ENCODE assay signal across 17 cellular contexts in genomic region chr5:76785493-76785892, GRCh38. TPM values are rescaled to one million over a fixed set of nuclear protein-coding genes. Genes with fewer than 3 reads are reported as not detected.
A peak's percentile ranks its signal among the peaks of the same experiment; 100 is the strongest.
DNase-seq lines count a peak whose midpoint lies in the region; ATAC-seq, FAIRE-seq and TF ChIP-seq lines count a peak whose summit lies in the region.
"Had no signal": no experiment of that assay in that cellular context is flagged by ENCODE, and none has a peak within 500 bp of the region (broad histone marks: within the 10 kb centered on the region; RNA-seq: fewer than 3 reads in every experiment).

No MANE protein-coding gene starts in this region.

- BruUV-seq in Caco-2 (replicated peaks; lab: Mats Ljungman, UMichigan) (no TSS peak), K562 (replicated peaks; lab: Mats Ljungman, UMichigan) (no TSS peak), A673 (replicated peaks; lab: Mats Ljungman, UMichigan) (no TSS peak)

- H3K27me3 ChIP-seq in Caco-2 (replicated peaks; ENCODE audit: control insufficient read depth, insufficient read depth, low read length) (no peaks in the 10 kb centered on the region), K562 (ENCODE audit: control insufficient read depth in 2 of 2, insufficient read depth in 2 of 2, low read length in 2 of 2) (peaks cover 0 to 2% of the 10 kb centered on the region in 2 experiments; a peak in 2 of 5 replicates), A673 (replicated peaks; ENCODE audit: insufficient read depth, low read depth, low read length, poor library complexity) (no peaks in the 10 kb centered on the region)
- H3K27me3 ChIP-seq: Peyer's patch, spleen, vagina had no signal

- intact Hi-C loops in Caco-2 (cut with micrococcal nuclease; ENCODE audit: unreplicated experiment) (loop anchor here (1.0 to 2.0 kb wide), 3 partner anchors 21 to 77 kb away; no protein-coding TSS in a partner anchor), K562 (cut with micrococcal nuclease) (no loop called here), A673 (cut with micrococcal nuclease; ENCODE audit: unreplicated experiment) (no loop called here)

- peak overlapping the region; percentile 48 for H3K4me3 Mint-ChIP-seq in Caco-2 (ENCODE audit: unreplicated experiment)
- H3K4me3 Mint-ChIP-seq in activated CD8-positive, alpha-beta memory T cell treated with anti-CD3 and anti-CD28 coated beads, Interleukin-2, amount 10 ng/mL, durations not matched to agents 7 days and 5 days: no peak overlapping the region
- H3K4me3 Mint-ChIP-seq: activated T-cell treated with anti-CD3 and anti-CD28 coated beads, Interleukin-2, amount 50 U/mL, for 24 hours; B cell; GM23338; naive thymus-derived CD8-positive, alpha-beta T cell had no signal

- DNase-seq in Caco-2 (peak; percentile 76 to 85), LoVo (ENCODE audit: low spot score) (peak; percentile 96), K562 (ENCODE audit: extremely low read depth in 1 of 4, low spot score in 3 of 4) (no peak), left lobe of liver (ENCODE audit: low spot score) (no peak), A673 (ENCODE audit: low spot score) (no peak)
- no peak for DNase-seq in activated CD8-positive, alpha-beta memory T cell treated with anti-CD3 and anti-CD28 coated beads, Interleukin-2, amount 10 ng/mL, durations not matched to agents 7 days and 5 days
- DNase-seq: activated T-cell treated with anti-CD3 and anti-CD28 coated beads, Interleukin-2, amount 50 U/mL, for 24 hours; Karpas-422; naive thymus-derived CD8-positive, alpha-beta T cell; spleen; WERI-Rb-1 had no signal

- ATAC-seq in K562: no peak
- peak; percentile 41 for ATAC-seq in left lobe of liver
- ATAC-seq in HG02885 (IDR thresholded peaks at IDR 0.05; ENCODE audit: poor library complexity, unreplicated experiment): no peak
- no peak for ATAC-seq in activated CD8-positive, alpha-beta memory T cell treated with anti-CD3 and anti-CD28 coated beads, Interleukin-2, amount 10 ng/mL, durations not matched to agents 7 days and 5 days
- ATAC-seq in GM21381 (IDR thresholded peaks at IDR 0.05; ENCODE audit: unreplicated experiment): no peak
- ATAC-seq: GM23338; naive thymus-derived CD8-positive, alpha-beta T cell had no signal

- no peak for FAIRE-seq in K562 (lab: Jason Lieb, UNC)

- no peak overlapping the region for H2AFZ ChIP-seq in K562 (ENCODE audit: low read depth, low read length)
- H2AFZ ChIP-seq: GM23338 had no signal

- H3K27ac ChIP-seq in K562 (ENCODE audit: extremely low read depth, low read depth, low read length) (no peak overlapping the region), A673 (ENCODE audit: low read depth, low read length, poor library complexity, severe bottlenecking) (no peak overlapping the region)
- H3K27ac ChIP-seq: spleen, vagina, WERI-Rb-1 had no signal

- TF ChIP-seq POLR2A in K562 (conservative IDR thresholded peaks at IDR 0.05): no peak

- H3K36me3 Mint-ChIP-seq in Caco-2 (ENCODE audit: insufficient read depth, unreplicated experiment): peaks cover 12% of the 10 kb centered on the region
- peaks cover 3% of the 10 kb centered on the region for H3K36me3 Mint-ChIP-seq in activated CD8-positive, alpha-beta memory T cell treated with anti-CD3 and anti-CD28 coated beads, Interleukin-2, amount 10 ng/mL, durations not matched to agents 7 days and 5 days
- H3K36me3 Mint-ChIP-seq: naive thymus-derived CD8-positive, alpha-beta T cell had no signal

- no peaks in the 10 kb centered on the region for H3K27me3 Mint-ChIP-seq in Caco-2 (ENCODE audit: insufficient read depth, unreplicated experiment)
- H3K27me3 Mint-ChIP-seq in activated CD8-positive, alpha-beta memory T cell treated with anti-CD3 and anti-CD28 coated beads, Interleukin-2, amount 10 ng/mL, durations not matched to agents 7 days and 5 days: peaks cover 10% of the 10 kb centered on the region
- H3K27me3 Mint-ChIP-seq: activated T-cell treated with anti-CD3 and anti-CD28 coated beads, Interleukin-2, amount 50 U/mL, for 24 hours had no signal

- TF ChIP-seq CTCF in Caco-2 (IDR thresholded peaks at IDR 0.05; ENCODE audit: insufficient read depth in 1 of 2, low read depth in 1 of 2, low read length in 1 of 2, severe bottlenecking in 1 of 2, unreplicated experiment in 1 of 2) (no peak), K562 (IDR thresholded peaks at IDR 0.05 in 2 of 3, conservative IDR thresholded peaks at IDR 0.05 in 1 of 3; ENCODE audit: insufficient read depth in 2 of 3, low read depth in 1 of 3, low read length in 3 of 3) (no peak), A673 (conservative IDR thresholded peaks at IDR 0.05; ENCODE audit: low read depth, low read length) (no peak)

- no peak overlapping the region for H3K4me2 ChIP-seq in K562 (ENCODE audit: insufficient read depth, low read length)
- H3K4me2 ChIP-seq: GM23338 had no signal

- TF ChIP-seq EP300 in K562 (IDR thresholded peaks at IDR 0.05; ENCODE audit: low read length): no peak

- H3K9me3 Mint-ChIP-seq in Caco-2 (ENCODE audit: unreplicated experiment): peaks cover 19% of the 10 kb centered on the region
- H3K9me3 Mint-ChIP-seq in activated CD8-positive, alpha-beta memory T cell treated with anti-CD3 and anti-CD28 coated beads, Interleukin-2, amount 10 ng/mL, durations not matched to agents 7 days and 5 days (ENCODE audit: low read depth): peaks cover 6% of the 10 kb centered on the region
- H3K9me3 Mint-ChIP-seq: activated T-cell treated with anti-CD3 and anti-CD28 coated beads, Interleukin-2, amount 50 U/mL, for 24 hours; GM23338; naive thymus-derived CD8-positive, alpha-beta T cell had no signal

- H3K36me3 ChIP-seq in Caco-2 (ENCODE audit: control insufficient read depth, insufficient read depth, low read length) (no peaks in the 10 kb centered on the region), K562 (ENCODE audit: control insufficient read depth, insufficient read depth, low read length) (no peaks in the 10 kb centered on the region), A673 (ENCODE audit: insufficient read depth, low read length, poor library complexity, severe bottlenecking) (no peaks in the 10 kb centered on the region)
- H3K36me3 ChIP-seq: Peyer's patch, spleen, vagina, WERI-Rb-1 had no signal

- TF ChIP-seq RAD21 in K562 (CRISPR knock-in tag; conservative IDR thresholded peaks at IDR 0.05 in 1 of 2, IDR thresholded peaks at IDR 0.05 in 1 of 2): no peak

- in situ Hi-C loops in K562 (cut with MboI): no loop called here

- peaks cover 19% of the 10 kb centered on the region; the same call in 1 of the 2 replicates for H3K9me3 ChIP-seq in Caco-2
- H3K9me3 ChIP-seq in K562 (replicated peaks; ENCODE audit: control insufficient read depth, insufficient read depth, low read depth, low read length): no peaks in the 10 kb centered on the region
- H3K9me3 ChIP-seq in A673 (ENCODE audit: low read depth, low read length, poor library complexity, severe bottlenecking): peaks cover 5% of the 10 kb centered on the region
- H3K9me3 ChIP-seq: Peyer's patch, spleen, vagina had no signal

- peaks cover 28% of the 10 kb centered on the region for H3K4me1 Mint-ChIP-seq in Caco-2 (ENCODE audit: low read depth, unreplicated experiment)
- H3K4me1 Mint-ChIP-seq in activated CD8-positive, alpha-beta memory T cell treated with anti-CD3 and anti-CD28 coated beads, Interleukin-2, amount 10 ng/mL, durations not matched to agents 7 days and 5 days: peaks cover 8% of the 10 kb centered on the region
- H3K4me1 Mint-ChIP-seq: B cell had no signal

- POLR2A ChIA-PET in Caco-2 (lab: Charles Lee) (no interaction called here), K562 (lab: Yijun Ruan, JAX) (no interaction called here), A673 (lab: Charles Lee; ENCODE audit: low non-redundant PET) (no interaction called here)

- H3K4me1 ChIP-seq in Caco-2: peaks cover 35% of the 10 kb centered on the region
- H3K4me1 ChIP-seq in K562 (replicated peaks in 1 of 2; ENCODE audit: control insufficient read depth in 2 of 2, insufficient read depth in 2 of 2, low read length in 2 of 2): peaks cover 0 to 7% of the 10 kb centered on the region in 2 experiments; a peak in 1 of 5 replicates
- peaks cover under 1% of the 10 kb centered on the region for H3K4me1 ChIP-seq in A673 (ENCODE audit: insufficient read depth, low read length, poor library complexity, severe bottlenecking)

- WGBS in K562 (ENCODE audit: insufficient coverage, low coverage, missing lambda C conversion rate): 40% methylated on average over 2 of the region's 3 CpGs

- CTCF ChIA-PET in Caco-2 (lab: Charles Lee): no interaction called here
- CTCF ChIA-PET in K562 (lab: Yijun Ruan, JAX; ENCODE audit: low intra/inter-chr PET ratio): no interaction called here
- CTCF ChIA-PET in A673 (lab: Charles Lee): no interaction called here
- CTCF ChIA-PET in activated CD8-positive, alpha-beta memory T cell treated with anti-CD3 and anti-CD28 coated beads, Interleukin-2, amount 10 ng/mL, durations not matched to agents 7 days and 5 days (lab: Charles Lee): no interaction called here

- H3K9me1 ChIP-seq in K562 (ENCODE audit: control insufficient read depth, insufficient read depth, low read length): no peaks in the 10 kb centered on the region

- H3K4me3 ChIP-seq in Caco-2 (ENCODE audit: low read depth, low read length) (no peak overlapping the region), K562 (no peak overlapping the region), A673 (ENCODE audit: low read depth, low read length, poor library complexity, severe bottlenecking) (no peak overlapping the region)
- H3K4me3 ChIP-seq: GM23338, spleen, vagina had no signal

- no peaks in the 10 kb centered on the region for H4K20me1 ChIP-seq in K562 (replicated peaks; ENCODE audit: control insufficient read depth, insufficient read depth, low read length)

- no peaks in the 10 kb centered on the region for H3K79me2 ChIP-seq in K562 (ENCODE audit: control insufficient read depth, insufficient read depth, low read length)

- no peak overlapping the region for H3K9ac ChIP-seq in K562 (ENCODE audit: insufficient read depth in 1 of 2, low read depth in 2 of 2, low read length in 2 of 2)

- H3K27ac Mint-ChIP-seq in Caco-2 (ENCODE audit: unreplicated experiment): peak overlapping the region; percentile 87
- H3K27ac Mint-ChIP-seq in activated CD8-positive, alpha-beta memory T cell treated with anti-CD3 and anti-CD28 coated beads, Interleukin-2, amount 10 ng/mL, durations not matched to agents 7 days and 5 days: no peak overlapping the region
- H3K27ac Mint-ChIP-seq: activated T-cell treated with anti-CD3 and anti-CD28 coated beads, Interleukin-2, amount 50 U/mL, for 24 hours; B cell; GM23338; naive thymus-derived CD8-positive, alpha-beta T cell had no signal

RNA-seq across cellular contexts. Expression of gene F2RL1, which starts 33.3 kb away (rescaled TPM):
- total RNA-seq in Caco-2 (2022): 50.0 and 51.8 TPM in 2 replicates
- total RNA-seq in K562 (2011; cell fraction: chromatin; rRNA removed; ENCODE audit: low replicate concordance): 0.30 and 0.42 TPM in 2 replicates
- total RNA-seq in K562 (2011; cell fraction: nucleolus; rRNA removed): 0.50 and 1.2 TPM in 2 replicates
- 0.22 and 0.84 TPM in 2 replicates for total RNA-seq in K562 (2011; cell fraction: nucleoplasm; rRNA removed)
- 0.04 TPM in 1 of 2 replicates, not detected in the other for total RNA-seq in K562 (2014; rRNA removed)
- 0.26 TPM in 1 of 2 replicates, not detected in the other for total RNA-seq in K562 (2014; rRNA removed; fragmentation: Illumina TruSeq; extraction: Trizol)
- total RNA-seq in K562 (2015; rRNA removed; fragmentation: Illumina TruSeq; extraction: Trizol): not detected in 2 replicates
- 0.22 and 0.27 TPM in 2 replicates for total RNA-seq in K562 (2021)
- polyA plus RNA-seq in K562 (2011; rRNA removed): 0.39 and 0.50 TPM in 2 replicates
- 0.21 and 0.65 TPM in 2 replicates for polyA plus RNA-seq in K562 (2011; cell fraction: cytosol; rRNA removed)
- 0.06 and 0.44 TPM in 2 replicates for polyA plus RNA-seq in K562 (2011; cell fraction: nucleus; rRNA removed)
- polyA plus RNA-seq in K562 (2012): 0.07 TPM in 1 of 2 replicates, not detected in the other
- polyA plus RNA-seq in K562 (2014; fragmentation: Illumina TruSeq; extraction: Trizol): 0.03 and 0.04 TPM in 2 replicates
- polyA plus RNA-seq in K562 (2014; fragmentation: Nextera tagmentation; extraction: Ambion mirVana): not detected
- polyA plus RNA-seq in K562 (2014; rRNA removed): not detected in 2 replicates
- 0.39 and 0.60 TPM in 2 replicates for polyA minus RNA-seq in K562 (2011; rRNA and poly(A)+ RNA removed)
- polyA minus RNA-seq in K562 (2011; cell fraction: cytosol; rRNA and poly(A)+ RNA removed): not detected in 2 replicates
- 0.13 TPM in 1 of 2 replicates, not detected in the other for polyA minus RNA-seq in K562 (2011; cell fraction: nucleus; rRNA and poly(A)+ RNA removed)
- total RNA-seq in left lobe of liver: 7.0 TPM
- total RNA-seq in A673 (2021): 0.32 and 0.39 TPM in 2 replicates
- under 1 TPM; 0.47 to 0.82 TPM for total RNA-seq in activated CD8-positive, alpha-beta memory T cell treated with anti-CD3 and anti-CD28 coated beads, Interleukin-2, amount 10 ng/mL, durations not matched to agents 7 days and 5 days

Comparison
In these comparisons a context has a peak if more than half of its experiments do, and no peak if none do; other contexts are left out.
1. DNase-seq: peak in Caco-2 (2 of 2) and LoVo (single experiment); none in K562 (0 of 4), left lobe of liver (single experiment), A673 (single experiment) and activated CD8-positive, alpha-beta memory T cell treated with anti-CD3 and anti-CD28 coated beads, Interleukin-2, amount 10 ng/mL, durations not matched to agents 7 days and 5 days (single experiment).